ENCODE assay signal across 20 cellular contexts in genomic region chr15:72060687-72061250, GRCh38. TPM values are rescaled to one million over a fixed set of nuclear protein-coding genes. Genes with fewer than 3 reads are reported as not detected.
DNase-seq lines count a peak whose midpoint lies in the region; ATAC-seq and TF ChIP-seq lines count a peak whose summit lies in the region.
"Had no signal": no experiment of that assay in that cellular context is flagged by ENCODE, and none has a peak within 500 bp of the region (broad histone marks: within the 10 kb centered on the region; RNA-seq: fewer than 3 reads in every experiment).

No MANE protein-coding gene starts in this region.

- no peaks in the 10 kb centered on the region for H3K27me3 ChIP-seq in thyroid gland
- H3K27me3 ChIP-seq: Peyer's patch, SJCRH30 had no signal

- TF ChIP-seq CTCF in chondrocyte (IDR thresholded peaks at IDR 0.05) (no peak), thyroid gland (IDR thresholded peaks at IDR 0.05) (no peak)

- peaks cover 8% of the 10 kb centered on the region for H3K9me3 Mint-ChIP-seq in chondrocyte (ENCODE audit: low read depth)

- CTCF ChIA-PET in HEK293T (lab: Yijun Ruan, JAX), result no interaction called here

- no peaks in the 10 kb centered on the region for H3K27me3 Mint-ChIP-seq in chondrocyte (ENCODE audit: low read depth)
- H3K27me3 Mint-ChIP-seq: CD4-positive, alpha-beta T cell had no signal

- H3K4me3 ChIP-seq in thyroid gland (replicated peaks in 1 of 3), result no peak overlapping the region
- H3K4me3 ChIP-seq: Peyer's patch, SJCRH30 had no signal

- no peaks in the 10 kb centered on the region for H3K9me3 ChIP-seq in thyroid gland
- H3K9me3 ChIP-seq: Peyer's patch, SJCRH30 had no signal

- H3K36me3 ChIP-seq in thyroid gland, result no peaks in the 10 kb centered on the region
- H3K36me3 ChIP-seq: Peyer's patch, SJCRH30 had no signal

- peak; percentile 16 for ATAC-seq in left lobe of liver

- peak overlapping the region; percentile 49 for H3K27ac Mint-ChIP-seq in chondrocyte (ENCODE audit: unreplicated experiment)
- H3K27ac Mint-ChIP-seq: CD4-positive, alpha-beta T cell had no signal

- H3K27ac ChIP-seq in thyroid gland, result peak overlapping the region in 1 of 3 donors; percentile 24
- H3K27ac ChIP-seq: HL-60, Peyer's patch, SJCRH30 had no signal

- H3K4me1 ChIP-seq in thyroid gland, result peaks cover 16 to 42% of the 10 kb centered on the region in 2 donors
- H3K4me1 ChIP-seq: Peyer's patch, SJCRH30 had no signal

- H3K36me3 Mint-ChIP-seq in chondrocyte (ENCODE audit: low read depth), result peaks cover 5% of the 10 kb centered on the region

- peak; percentile 27 for DNase-seq in ELF-1 (ENCODE audit: low read depth, low spot score)
- no peak for DNase-seq in chondrocyte (ENCODE audit: low spot score)
- DNase-seq in left lobe of liver (ENCODE audit: low spot score), result no peak
- peak; percentile 17 to 32 for DNase-seq in thyroid gland
- no peak for DNase-seq in activated naive CD4-positive, alpha-beta T cell (lab: John Stamatoyannopoulos, UW)
- DNase-seq in HEK293T (ENCODE audit: extremely low spot score), result no peak
- DNase-seq in NCI-H187 (lab: John Stamatoyannopoulos, UW), result no peak
- DNase-seq in SHP77 (lab: John Stamatoyannopoulos, UW), result no peak
- DNase-seq: CD4-positive, alpha-beta T cell; DND-41; KG1; NCI-H1105; NCI-H2081; NCI-H2171; NCI-H345; NCI-H524; NCI-H82; Peyer's patch; SJCRH30 had no signal

- peaks cover 39% of the 10 kb centered on the region for H3K4me1 Mint-ChIP-seq in chondrocyte (ENCODE audit: low read depth)

- POLR2A ChIA-PET in HEK293T (lab: Yijun Ruan, JAX), result interaction anchor here (1.5 kb wide), 1 partner anchor 57 kb away, joined by 3 read pairs; the partner anchor contains the start of genes MYO9A and SENP8

- H3K4me3 Mint-ChIP-seq in chondrocyte (ENCODE audit: unreplicated experiment), result no peak overlapping the region
- H3K4me3 Mint-ChIP-seq: CD4-positive, alpha-beta T cell had no signal

- intact Hi-C loops in thyroid gland (cut with DNase I), result no loop called here

- TF ChIP-seq POLR2A in thyroid gland (IDR thresholded peaks at IDR 0.05), result no peak

- 71 to 77% methylated on average over 2 of the region's 2 CpGs for WGBS in thyroid gland, 2 donors

TF ChIP-seq in HEK293T, 16 proteins besides CTCF, POLR2A, EP300 and RAD21:
- no peak for TF ChIP-seq SP1 (IDR thresholded peaks at IDR 0.05)
- TF ChIP-seq FOXA1 (IDR thresholded peaks at IDR 0.05), result no peak
- no peak for TF ChIP-seq NFRKB (IDR thresholded peaks at IDR 0.05)
- no peak for TF ChIP-seq L3MBTL2 (conservative IDR thresholded peaks at IDR 0.05)
- no peak for TF ChIP-seq FOXM1 (IDR thresholded peaks at IDR 0.05; ENCODE audit: borderline replicate concordance)
- TF ChIP-seq ZNF384 (IDR thresholded peaks at IDR 0.05), result no peak

RNA-seq across cellular contexts. Expression of gene MYO9A, which starts 57.2 kb away (rescaled TPM):
- total RNA-seq in chondrocyte (41.8 to 46.0 TPM (median 42.0 TPM) in 3 replicates), left lobe of liver (9.3 TPM), thyroid gland (100 to 1,000 TPM in 3 of 4 donors, 10 to 100 TPM in 1; 88.5 to 183 (median 115) TPM)

RNA-seq across cellular contexts. Expression of gene SENP8, which starts 57.4 kb away (rescaled TPM):
- total RNA-seq in chondrocyte, result 2.9 to 4.0 TPM (median 3.0 TPM) in 3 replicates
- total RNA-seq in left lobe of liver, result 1.6 TPM
- 1 to 10 TPM; 5.1 to 6.7 (median 6.0) TPM for total RNA-seq in thyroid gland

Comparison
In these comparisons a context has a peak if more than half of its experiments do, and no peak if none do; other contexts are left out.
1. DNase-seq: peak in ELF-1 (single experiment) and thyroid gland (2 of 2); none in chondrocyte (single experiment), left lobe of liver (single experiment), activated naive CD4-positive, alpha-beta T cell (0 of 4), HEK293T (single experiment), NCI-H187 (0 of 2) and SHP77 (0 of 2).